20 cellular contexts compared by ENCODE assay signal in the genomic region with DNA sequence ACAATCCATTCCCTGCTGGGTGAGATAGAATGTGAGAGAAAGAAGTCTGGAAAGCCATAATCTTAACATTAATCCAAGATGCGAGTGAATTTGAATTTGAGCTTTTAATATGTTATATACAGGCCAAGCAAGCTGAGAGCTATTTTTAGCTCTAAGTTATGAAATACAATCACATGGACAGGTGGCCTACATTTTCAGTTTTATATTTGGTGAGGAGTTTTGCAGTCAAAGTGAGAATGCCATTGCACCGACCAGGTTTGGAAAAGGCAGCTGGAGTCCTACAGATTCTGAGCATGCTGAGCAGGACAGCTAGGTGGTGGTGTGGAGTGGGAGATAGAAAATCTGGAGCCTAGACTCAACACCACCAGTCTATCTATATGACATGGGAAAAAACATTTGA. TPM values are rescaled to one million over a fixed set of nuclear protein-coding genes. Genes with fewer than 3 reads are reported as not detected.
A peak's percentile ranks its signal among the peaks of the same experiment; 100 is the strongest.
DNase-seq lines count a peak whose midpoint lies in the region; ATAC-seq and TF ChIP-seq lines count a peak whose summit lies in the region.
"Had no signal": no experiment of that assay in that cellular context is flagged by ENCODE, and none has a peak within 500 bp of the region (broad histone marks: within the 10 kb centered on the region; RNA-seq: fewer than 3 reads in every experiment).

No MANE protein-coding gene starts in this region.

- no peaks in the 10 kb centered on the region for H3K9me3 ChIP-seq in AG04450 (ENCODE audit: control insufficient read depth, insufficient read depth, low read length)
- H3K9me3 ChIP-seq in T-helper 17 cell (ENCODE audit: control insufficient read depth, low read length, poor library complexity, severe bottlenecking): no peaks in the 10 kb centered on the region
- H3K9me3 ChIP-seq: A549, ascending aorta had no signal

- peak overlapping the region; percentile 47 for H3K27ac Mint-ChIP-seq in T-helper 17 cell
- H3K27ac Mint-ChIP-seq: activated CD4-positive, alpha-beta T cell treated with anti-CD3 and anti-CD28 coated beads, Interleukin-2, amount 10 ng/mL, durations not matched to agents 24 days and 14 days; activated T-helper 1 cell treated with anti-CD3 and anti-CD28 coated beads, Interleukin-12 subunit alpha, Interleukin-12 subunit beta, Interleukin-2, Interleukin-4 antibody, amounts not matched to agents 30 ng/mL and 10 ng/mL and 1 ng/mL, durations not matched to agents 14 hours and 24 hours and 36 hours had no signal

- ATAC-seq in GM18873 (IDR thresholded peaks at IDR 0.05; ENCODE audit: low FRiP score, unreplicated experiment) (peak; percentile 34), HG02852 (IDR thresholded peaks at IDR 0.05; ENCODE audit: unreplicated experiment) (peak; percentile 57), T-helper 17 cell (no peak)
- ATAC-seq: foreskin keratinocyte, PC-3, T-cell had no signal

- TF ChIP-seq CTCF in AG04450 (IDR thresholded peaks at IDR 0.05; ENCODE audit: low read depth, low read length): 0 out of 2 replicates have a peak, but pooled peaks have one; percentile 10
- no peak for TF ChIP-seq CTCF in GM20000 (IDR thresholded peaks at IDR 0.05; ENCODE audit: extremely low read depth, missing control alignments)

- no peak overlapping the region for H3K4me3 ChIP-seq in AG04450 (ENCODE audit: low read depth, low read length)
- H3K4me3 ChIP-seq: A549, ascending aorta had no signal

- no peak overlapping the region for H3K4me3 Mint-ChIP-seq in T-helper 17 cell
- H3K4me3 Mint-ChIP-seq: activated CD4-positive, alpha-beta T cell treated with anti-CD3 and anti-CD28 coated beads, Interleukin-2, amount 10 ng/mL, durations not matched to agents 24 days and 14 days; activated T-helper 1 cell treated with anti-CD3 and anti-CD28 coated beads, Interleukin-12 subunit alpha, Interleukin-12 subunit beta, Interleukin-2, Interleukin-4 antibody, amounts not matched to agents 30 ng/mL and 10 ng/mL and 1 ng/mL, durations not matched to agents 14 hours and 24 hours and 36 hours; T-cell had no signal

- peaks cover 8% of the 10 kb centered on the region for H3K4me1 Mint-ChIP-seq in T-helper 17 cell

- CTCF ChIA-PET in AG04450 (lab: Charles Lee): interaction anchor here (0.9 to 3.0 kb wide), 2 partner anchors 8 to 28 kb away, joined by 3 to 9 read pairs; no protein-coding TSS in a partner anchor

- H3K36me3 Mint-ChIP-seq in T-helper 17 cell (ENCODE audit: low read depth): no peaks in the 10 kb centered on the region
- H3K36me3 Mint-ChIP-seq: T-cell had no signal

- POLR2A ChIA-PET in AG04450 (lab: Yijun Ruan, JAX): interaction anchor here (1.2 kb wide), 1 partner anchor 177 kb away, joined by 3 read pairs; no protein-coding TSS in a partner anchor

- H3K27me3 Mint-ChIP-seq in T-helper 17 cell: no peaks in the 10 kb centered on the region
- H3K27me3 Mint-ChIP-seq: activated CD4-positive, alpha-beta T cell treated with anti-CD3 and anti-CD28 coated beads, Interleukin-2, amount 10 ng/mL, durations not matched to agents 24 days and 14 days; T-cell had no signal

- DNase-seq in AG04450 (ENCODE audit: low read depth, low spot score) (no peak), T-helper 17 cell (no peak), SKM-1 (lab: John Stamatoyannopoulos, UW; ENCODE audit: unreplicated experiment) (no peak), RPMI8226 (no peak), NCI-H524 (lab: John Stamatoyannopoulos, UW) (no peak), GM20000 (ENCODE audit: low spot score) (no peak)
- DNase-seq: activated CD4-positive, alpha-beta T cell treated with anti-CD3 and anti-CD28 coated beads, Interleukin-2, amount 10 ng/mL, durations not matched to agents 24 days and 14 days; effector CD4-positive, alpha-beta T cell; foreskin keratinocyte; NCI-H2227 treated with DMSO at 0.1 percent for 48 hours; PC-3; stimulated activated CD8-positive, alpha-beta memory T cell treated with anti-CD3 and anti-CD28 coated beads, Interleukin-4, amount 100 ng/mL, for 48 hours; T-cell had no signal

- H3K27ac ChIP-seq in AG04450 (ENCODE audit: low read depth, low read length): no peak overlapping the region
- H3K27ac ChIP-seq: A549, ascending aorta, foreskin keratinocyte had no signal

- no peaks in the 10 kb centered on the region for H3K27me3 ChIP-seq in AG04450 (ENCODE audit: control insufficient read depth, insufficient read depth, low read length)
- H3K27me3 ChIP-seq: ascending aorta, foreskin keratinocyte had no signal

RNA-seq across cellular contexts. Expression of a gene that starts 12.0 kb away (rescaled TPM):
- polyA plus RNA-seq in AG04450 (2011; rRNA removed): not detected in 2 replicates
- polyA minus RNA-seq in AG04450 (2011; rRNA and poly(A)+ RNA removed): not detected in 2 replicates
- under 1 TPM; 0.32 to 0.50 TPM for total RNA-seq in T-helper 17 cell
- total RNA-seq: activated CD4-positive, alpha-beta T cell treated with anti-CD3 and anti-CD28 coated beads, Interleukin-2, amount 10 ng/mL, durations not matched to agents 24 days and 14 days; activated T-helper 1 cell treated with anti-CD3 and anti-CD28 coated beads, Interleukin-12 subunit alpha, Interleukin-12 subunit beta, Interleukin-2, Interleukin-4 antibody, amounts not matched to agents 30 ng/mL and 10 ng/mL and 1 ng/mL, durations not matched to agents 14 hours and 24 hours and 36 hours; ascending aorta; foreskin keratinocyte; HT-29; PC-3; posterior vena cava had no signal
- polyA plus RNA-seq: A549, foreskin keratinocyte had no signal

RNA-seq across cellular contexts. Expression of a gene that starts 53.9 kb away (rescaled TPM):
- polyA plus RNA-seq in AG04450 (2011; rRNA removed): not detected in 2 replicates
- not detected in 2 replicates for polyA minus RNA-seq in AG04450 (2011; rRNA and poly(A)+ RNA removed)
- total RNA-seq in T-helper 17 cell: under 1 TPM in 1 of 2 donors, not detected in 1; 0.30 TPM
- total RNA-seq: activated CD4-positive, alpha-beta T cell treated with anti-CD3 and anti-CD28 coated beads, Interleukin-2, amount 10 ng/mL, durations not matched to agents 24 days and 14 days; activated T-helper 1 cell treated with anti-CD3 and anti-CD28 coated beads, Interleukin-12 subunit alpha, Interleukin-12 subunit beta, Interleukin-2, Interleukin-4 antibody, amounts not matched to agents 30 ng/mL and 10 ng/mL and 1 ng/mL, durations not matched to agents 14 hours and 24 hours and 36 hours; foreskin keratinocyte; HT-29; PC-3; posterior vena cava had no signal
- polyA plus RNA-seq: A549, foreskin keratinocyte had no signal
